In genomic region chr21:44907225-44907965, GRCh38 we compare ENCODE assay signal across 16 cellular contexts. TPM values are rescaled to one million over a fixed set of nuclear protein-coding genes. Genes with fewer than 3 reads are reported as not detected.
A peak's percentile ranks its signal among the peaks of the same experiment; 100 is the strongest.
DNase-seq lines count a peak whose midpoint lies in the region; ATAC-seq and TF ChIP-seq lines count a peak whose summit lies in the region.
"Had no signal": no experiment of that assay in that cellular context is flagged by ENCODE, and none has a peak within 500 bp of the region (broad histone marks: within the 10 kb centered on the region; RNA-seq: fewer than 3 reads in every experiment).

No MANE protein-coding gene starts in this region.

- peaks cover 0 to 5% of the 10 kb centered on the region in 2 donors for H3K9me3 Mint-ChIP-seq in activated naive CD4-positive, alpha-beta T cell treated with anti-CD3 and anti-CD28 coated beads, Interleukin-2, amount 50 U/mL, for 72 hours
- H3K9me3 Mint-ChIP-seq in WTC11, result peaks cover 8% of the 10 kb centered on the region
- H3K9me3 Mint-ChIP-seq in activated CD4-positive, alpha-beta T cell treated with anti-CD3 and anti-CD28 coated beads, Interleukin-2, amount 10 ng/mL, durations not matched to agents 24 days and 14 days, result no peaks in the 10 kb centered on the region

- no peaks in the 10 kb centered on the region for H3K27me3 ChIP-seq in left lung
- H3K27me3 ChIP-seq in thoracic aorta (replicated peaks; ENCODE audit: insufficient read depth), result no peaks in the 10 kb centered on the region
- H3K27me3 ChIP-seq: body of pancreas, MG63 had no signal

- H3K36me3 Mint-ChIP-seq in activated naive CD4-positive, alpha-beta T cell treated with anti-CD3 and anti-CD28 coated beads, Interleukin-2, amount 50 U/mL, for 72 hours, result peaks cover 20 to 43% of the 10 kb centered on the region in 2 donors
- no peaks in the 10 kb centered on the region for H3K36me3 Mint-ChIP-seq in WTC11
- H3K36me3 Mint-ChIP-seq in activated CD4-positive, alpha-beta T cell treated with anti-CD3 and anti-CD28 coated beads, Interleukin-2, amount 10 ng/mL, durations not matched to agents 24 days and 14 days (ENCODE audit: low read depth), result peaks cover 51% of the 10 kb centered on the region

- H3K27ac ChIP-seq in left lung (peak overlapping the region; percentile 26 to 83), thoracic aorta (no peak overlapping the region)

- no peaks in the 10 kb centered on the region for H3K9me3 ChIP-seq in left lung
- no peaks in the 10 kb centered on the region for H3K9me3 ChIP-seq in thoracic aorta
- H3K9me3 ChIP-seq: body of pancreas, HAP-1, MG63 had no signal

- CTCF ChIA-PET in WTC11 (lab: Charles Lee), result interaction anchor here (1.0 to 3.3 kb wide), 11 partner anchors 10 to 156 kb away, joined by 3 to 25 read pairs (median 6); partner anchors contain the start of genes ITGB2 and PTTG1IP

- no peaks in the 10 kb centered on the region; the same call in 1 of the 2 replicates for H3K4me1 Mint-ChIP-seq in WTC11
- peaks cover 33% of the 10 kb centered on the region for H3K4me1 Mint-ChIP-seq in activated CD4-positive, alpha-beta T cell treated with anti-CD3 and anti-CD28 coated beads, Interleukin-2, amount 10 ng/mL, durations not matched to agents 24 days and 14 days

- H3K36me3 ChIP-seq in left lung, result peaks cover 0 to 61% of the 10 kb centered on the region in 2 donors
- no peaks in the 10 kb centered on the region for H3K36me3 ChIP-seq in thoracic aorta
- H3K36me3 ChIP-seq: HAP-1, MG63 had no signal

- H3K4me3 Mint-ChIP-seq in WTC11, result no peak overlapping the region
- H3K4me3 Mint-ChIP-seq in activated CD4-positive, alpha-beta T cell treated with anti-CD3 and anti-CD28 coated beads, Interleukin-2, amount 10 ng/mL, durations not matched to agents 24 days and 14 days, result no peak overlapping the region

- peak overlapping the region; percentile 23 to 60 for H3K27ac Mint-ChIP-seq in activated naive CD4-positive, alpha-beta T cell treated with anti-CD3 and anti-CD28 coated beads, Interleukin-2, amount 50 U/mL, for 72 hours
- H3K27ac Mint-ChIP-seq in WTC11, result no peak overlapping the region
- no peak overlapping the region for H3K27ac Mint-ChIP-seq in activated CD4-positive, alpha-beta T cell treated with anti-CD3 and anti-CD28 coated beads, Interleukin-2, amount 10 ng/mL, durations not matched to agents 24 days and 14 days

- TF ChIP-seq CTCF in WTC11 (IDR thresholded peaks at IDR 0.05) (no peak), left lung (IDR thresholded peaks at IDR 0.05) (no peak), thoracic aorta (IDR thresholded peaks at IDR 0.05) (no peak)

- POLR2A ChIA-PET in WTC11 (lab: Charles Lee), result no interaction called here

- no peak for DNase-seq in activated naive CD4-positive, alpha-beta T cell treated with anti-CD3 and anti-CD28 coated beads, Interleukin-2, amount 50 U/mL, for 72 hours (ENCODE audit: low spot score in 2 of 2)
- no peak for DNase-seq in activated naive CD4-positive, alpha-beta T cell treated with anti-CD3 and anti-CD28 coated beads, Interleukin-2, amount 50 U/mL, for 16 hours
- DNase-seq in WTC11 (ENCODE audit: low spot score), result no peak
- peak in 1 of 2 donors; percentile 85 for DNase-seq in left lung
- no peak for DNase-seq in thoracic aorta (ENCODE audit: low spot score)
- DNase-seq in DMS53 (lab: John Stamatoyannopoulos, UW), result no peak
- no peak for DNase-seq in medulla oblongata (ENCODE audit: extremely low spot score)
- DNase-seq in activated CD4-positive, alpha-beta T cell treated with anti-CD3 and anti-CD28 coated beads, Interleukin-2, amount 10 ng/mL, durations not matched to agents 24 days and 14 days, result no peak
- DNase-seq: glutamatergic neuron; left colon; MG63; nucleus accumbens; stimulated activated CD4-positive, alpha-beta T cell treated with anti-CD3 and anti-CD28 coated beads, Interleukin-12 subunit alpha, Interleukin-12 subunit beta, amount 100 ng/mL, for 4 hours had no signal

- peak overlapping the region in 1 of 2 donors; percentile 23 for H3K4me3 ChIP-seq in left lung
- H3K4me3 ChIP-seq in thoracic aorta, result peak overlapping the region; percentile 39
- H3K4me3 ChIP-seq: body of pancreas, HAP-1, MG63 had no signal

- H3K4me1 ChIP-seq in left lung, result peaks cover 16 to 96% of the 10 kb centered on the region in 2 donors
- H3K4me1 ChIP-seq in thoracic aorta (ENCODE audit: control insufficient read depth in 1 of 2, low read depth in 2 of 2), result peaks cover 12 to 29% of the 10 kb centered on the region in 2 donors
- H3K4me1 ChIP-seq: HAP-1 had no signal

- intact Hi-C loops in left lung (cut with DNase I), result no loop called here
- intact Hi-C loops in activated CD4-positive, alpha-beta T cell treated with anti-CD3 and anti-CD28 coated beads, Interleukin-2, amount 10 ng/mL, durations not matched to agents 24 days and 14 days (cut with micrococcal nuclease), result no loop called here

- no peak for ATAC-seq in activated naive CD4-positive, alpha-beta T cell treated with anti-CD3 and anti-CD28 coated beads, Interleukin-2, amount 50 U/mL, for 72 hours
- peak; percentile 49 for ATAC-seq in WTC11
- no peak for ATAC-seq in left lung
- no peak for ATAC-seq in thoracic aorta (ENCODE audit: insufficient number of reproducible peaks, low FRiP score, low read depth)
- ATAC-seq: activated CD4-positive, CD25-positive, alpha-beta regulatory T cell treated with anti-CD3 and anti-CD28 coated beads, Interleukin-2, amount 50 U/mL, for 24 hours; body of pancreas; left colon had no signal

- H3K27me3 Mint-ChIP-seq in WTC11 (ENCODE audit: low read depth), result no peaks in the 10 kb centered on the region
- no peaks in the 10 kb centered on the region for H3K27me3 Mint-ChIP-seq in activated CD4-positive, alpha-beta T cell treated with anti-CD3 and anti-CD28 coated beads, Interleukin-2, amount 10 ng/mL, durations not matched to agents 24 days and 14 days

TF ChIP-seq in WTC11, 78 proteins besides CTCF, POLR2A, EP300 and RAD21 (continues in another document):
- TF ChIP-seq AFF4 (CRISPR knock-in tag; IDR thresholded peaks at IDR 0.05; ENCODE audit: borderline replicate concordance) (no peak), CBFB (CRISPR knock-in tag; IDR thresholded peaks at IDR 0.05; ENCODE audit: low read depth) (no peak), ETV6 (CRISPR knock-in tag; IDR thresholded peaks at IDR 0.05) (no peak), ZNF423 (CRISPR knock-in tag; IDR thresholded peaks at IDR 0.05) (no peak), MXD4 (CRISPR knock-in tag; IDR thresholded peaks at IDR 0.05; ENCODE audit: borderline replicate concordance) (no peak), FOXK1 (CRISPR knock-in tag; IDR thresholded peaks at IDR 0.05) (no peak)
- TF ChIP-seq, protein P1, sequence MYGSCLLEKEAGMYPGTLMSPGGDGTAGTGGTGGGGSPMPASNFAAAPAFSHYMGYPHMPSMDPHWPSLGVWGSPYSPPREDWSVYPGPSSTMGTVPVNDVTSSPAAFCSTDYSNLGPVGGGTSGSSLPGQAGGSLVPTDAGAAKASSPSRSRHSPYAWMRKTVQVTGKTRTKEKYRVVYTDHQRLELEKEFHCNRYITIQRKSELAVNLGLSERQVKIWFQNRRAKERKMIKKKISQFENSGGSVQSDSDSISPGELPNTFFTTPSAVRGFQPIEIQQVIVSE (CRISPR knock-in tag; IDR thresholded peaks at IDR 0.05; ENCODE audit: borderline replicate concordance), result no peak

RNA-seq across cellular contexts. Expression of gene ITGB2, which starts 13.3 kb away (rescaled TPM):
- total RNA-seq in activated naive CD4-positive, alpha-beta T cell treated with anti-CD3 and anti-CD28 coated beads, Interleukin-2, amount 50 U/mL, for 72 hours, result 100 to 1,000 TPM; 151 to 272 TPM
- total RNA-seq in WTC11 (2021) (1.0 to 1.5 TPM (median 1.5 TPM) in 3 replicates), left lung (100 to 1,000 TPM; 185 to 404 TPM), thoracic aorta (100 to 1,000 TPM; 161 to 166 TPM)
- total RNA-seq in activated CD4-positive, alpha-beta T cell treated with anti-CD3 and anti-CD28 coated beads, Interleukin-2, amount 10 ng/mL, durations not matched to agents 24 days and 14 days, result 265 and 266 TPM in 2 replicates

RNA-seq across cellular contexts. Expression of gene SLX9, which starts 32.4 kb away (rescaled TPM):
- total RNA-seq in activated naive CD4-positive, alpha-beta T cell treated with anti-CD3 and anti-CD28 coated beads, Interleukin-2, amount 50 U/mL, for 72 hours, result 10 to 100 TPM; 25.3 to 63.9 TPM
- total RNA-seq in WTC11 (2021), result 72.8 to 81.0 TPM (median 77.2 TPM) in 3 replicates
- 10 to 100 TPM; 16.4 to 29.6 TPM for total RNA-seq in left lung
- 10 to 100 TPM in 1 of 2 donors, 1 to 10 TPM in 1; 5.9 to 10.6 TPM for total RNA-seq in thoracic aorta
- total RNA-seq in activated CD4-positive, alpha-beta T cell treated with anti-CD3 and anti-CD28 coated beads, Interleukin-2, amount 10 ng/mL, durations not matched to agents 24 days and 14 days, result 74.6 and 80.8 TPM in 2 replicates

RNA-seq across cellular contexts. Expression of gene PTTG1IP, which starts 33.9 kb away (rescaled TPM):
- total RNA-seq in activated naive CD4-positive, alpha-beta T cell treated with anti-CD3 and anti-CD28 coated beads, Interleukin-2, amount 50 U/mL, for 72 hours, result 10 to 100 TPM; 61.7 to 99.8 TPM
- 96.0 to 117 TPM (median 112 TPM) in 3 replicates for total RNA-seq in WTC11 (2021)
- 100 to 1,000 TPM; 247 to 263 TPM for total RNA-seq in left lung
- total RNA-seq in thoracic aorta, result 100 to 1,000 TPM; 301 to 351 TPM
- total RNA-seq in activated CD4-positive, alpha-beta T cell treated with anti-CD3 and anti-CD28 coated beads, Interleukin-2, amount 10 ng/mL, durations not matched to agents 24 days and 14 days, result 44.2 and 46.5 TPM in 2 replicates

Comparison
In these comparisons a context has a peak if more than half of its experiments do, and no peak if none do; other contexts are left out.
1. H3K27ac Mint-ChIP-seq: peak in activated naive CD4-positive, alpha-beta T cell treated with anti-CD3 and anti-CD28 coated beads, Interleukin-2, amount 50 U/mL, for 72 hours (2 of 2); none in WTC11 (single experiment) and activated CD4-positive, alpha-beta T cell treated with anti-CD3 and anti-CD28 coated beads, Interleukin-2, amount 10 ng/mL, durations not matched to agents 24 days and 14 days (single experiment).
2. H3K27ac ChIP-seq: peak in left lung (2 of 2); none in thoracic aorta (0 of 2).
3. RNA of gene ITGB2, which starts 13.3 kb away (total RNA-seq): 185 to 404 TPM in left lung, 151 to 272 TPM in activated naive CD4-positive, alpha-beta T cell treated with anti-CD3 and anti-CD28 coated beads, Interleukin-2, amount 50 U/mL, for 72 hours, 265 to 266 TPM in activated CD4-positive, alpha-beta T cell treated with anti-CD3 and anti-CD28 coated beads, Interleukin-2, amount 10 ng/mL, durations not matched to agents 24 days and 14 days and 161 to 166 TPM in thoracic aorta; 1.0 to 1.5 TPM in WTC11; every median in the first group is over 10 times any median in the second.